Comparison of ENCODE assay signal across 8 cellular contexts in genomic region chr10:124677871-124678565, GRCh38.
A peak's percentile ranks its signal among the peaks of the same experiment; 100 is the strongest.
DNase-seq lines count a peak whose midpoint lies in the region; ATAC-seq, FAIRE-seq and TF ChIP-seq lines count a peak whose summit lies in the region.

No MANE protein-coding gene starts in this region.

- H3K9me2 ChIP-seq in GM23338 (ENCODE audit: insufficient read depth), result no peaks in the 10 kb centered on the region

- intact Hi-C loops in tibial artery (cut with DNase I; ENCODE audit: low total_unique reads), result no loop called here

- H3K27me3 ChIP-seq in bronchial epithelial cell (ENCODE audit: control insufficient read depth, insufficient read depth, low read length) (no peaks in the 10 kb centered on the region), layer of hippocampus (ENCODE audit: control insufficient read depth, insufficient read depth, low read length) (no peaks in the 10 kb centered on the region), tibial artery (no peaks in the 10 kb centered on the region), GM23338 (ENCODE audit: insufficient read depth) (no peaks in the 10 kb centered on the region)

- no peak overlapping the region for H2AFZ ChIP-seq in GM23338

- peak; percentile 72 for FAIRE-seq in bronchial epithelial cell (lab: Jason Lieb, UNC)

- H3K79me2 ChIP-seq in GM23338 (replicated peaks; ENCODE audit: insufficient read depth), result no peaks in the 10 kb centered on the region; the same call in 1 of the 2 replicates

- peak overlapping the region; percentile 70 for H3K27ac Mint-ChIP-seq in activated T-cell treated with anti-CD3 and anti-CD28 coated beads, Interleukin-2, amount 50 U/mL, for 72 hours
- no peak overlapping the region for H3K27ac Mint-ChIP-seq in GM23338

- TF ChIP-seq CTCF in bronchial epithelial cell (IDR thresholded peaks at IDR 0.05; ENCODE audit: insufficient read depth, low read length, severe bottlenecking) (no peak), tibial artery (IDR thresholded peaks at IDR 0.05) (no peak), GM23338 (conservative IDR thresholded peaks at IDR 0.05; ENCODE audit: low read depth in 2 of 2) (no peak)

- H3K27ac ChIP-seq in layer of hippocampus (ENCODE audit: low read depth, low read length) (peak overlapping the region; percentile 93), temporal lobe (ENCODE audit: low read depth, low read length) (peak overlapping the region; percentile 94), tibial artery (no peak overlapping the region), GM23338 (ENCODE audit: low read depth) (no peak overlapping the region)

- no peaks in the 10 kb centered on the region for H4K20me1 ChIP-seq in GM23338 (replicated peaks; ENCODE audit: insufficient read depth)

- no peak overlapping the region for H3K4me2 ChIP-seq in GM23338

- H3K4me3 ChIP-seq in bronchial epithelial cell (ENCODE audit: low read depth, low read length) (no peak overlapping the region), tibial artery (no peak overlapping the region), GM23338 (no peak overlapping the region)

- no peaks in the 10 kb centered on the region for H3F3A ChIP-seq in GM23338 (replicated peaks; ENCODE audit: low read depth)

- H3K36me3 ChIP-seq in bronchial epithelial cell (ENCODE audit: control insufficient read depth, insufficient read depth, low read length) (peaks cover 17% of the 10 kb centered on the region), tibial artery (peaks cover 10 to 16% (median 13%) of the 10 kb centered on the region in 3 donors), GM23338 (ENCODE audit: insufficient read depth) (no peaks in the 10 kb centered on the region)

- H3K4me1 Mint-ChIP-seq in activated T-cell treated with anti-CD3 and anti-CD28 coated beads, Interleukin-2, amount 50 U/mL, for 72 hours (ENCODE audit: low read depth), result peaks cover 66% of the 10 kb centered on the region
- peaks cover 8% of the 10 kb centered on the region for H3K4me1 Mint-ChIP-seq in GM23338

- no peaks in the 10 kb centered on the region for H3K27me3 Mint-ChIP-seq in activated T-cell treated with anti-CD3 and anti-CD28 coated beads, Interleukin-2, amount 50 U/mL, for 72 hours (ENCODE audit: low read depth)
- peaks cover 2% of the 10 kb centered on the region for H3K27me3 Mint-ChIP-seq in GM23338 (ENCODE audit: insufficient read depth, low read depth, poor library complexity)

- no peaks in the 10 kb centered on the region for H3K9me3 ChIP-seq in tibial artery

- H3K9me3 Mint-ChIP-seq in activated T-cell treated with anti-CD3 and anti-CD28 coated beads, Interleukin-2, amount 50 U/mL, for 72 hours, result no peaks in the 10 kb centered on the region
- no peaks in the 10 kb centered on the region for H3K9me3 Mint-ChIP-seq in GM23338

- DNase-seq in activated T-cell treated with anti-CD3 and anti-CD28 coated beads, Interleukin-2, amount 50 U/mL, for 72 hours, result no peak
- no peak for DNase-seq in activated T-cell treated with anti-CD3 and anti-CD28 coated beads, Interleukin-2, amount 50 U/mL, for 1 hour
- DNase-seq in bronchial epithelial cell (ENCODE audit: low read depth) (no peak), EL (no peak), tibial artery (no peak), GM23338 (ENCODE audit: low spot score) (no peak)

- peaks cover 1 to 25% of the 10 kb centered on the region in 2 donors for H3K36me3 Mint-ChIP-seq in activated T-cell treated with anti-CD3 and anti-CD28 coated beads, Interleukin-2, amount 50 U/mL, for 72 hours (ENCODE audit: insufficient read depth in 2 of 2)
- peaks cover 10% of the 10 kb centered on the region for H3K36me3 Mint-ChIP-seq in GM23338 (ENCODE audit: low read depth)

- H3K4me1 ChIP-seq in tibial artery (peaks cover 0 to 25% (median 9%) of the 10 kb centered on the region in 4 donors), GM23338 (ENCODE audit: insufficient read depth) (no peaks in the 10 kb centered on the region)

- ATAC-seq in activated T-cell treated with anti-CD3 and anti-CD28 coated beads, Interleukin-2, amount 50 U/mL, for 72 hours (replicated peaks in 1 of 2), result peak; percentile 23 to 31
- no peak for ATAC-seq in GM23338

- peak overlapping the region; percentile 70 to 71 for H3K4me3 Mint-ChIP-seq in activated T-cell treated with anti-CD3 and anti-CD28 coated beads, Interleukin-2, amount 50 U/mL, for 72 hours
- H3K4me3 Mint-ChIP-seq in GM23338, result no peak overlapping the region

TF ChIP-seq in GM23338, 12 proteins besides CTCF, POLR2A, EP300 and RAD21:
- TF ChIP-seq ZNF331 (CRISPR knock-in tag; IDR thresholded peaks at IDR 0.05; ENCODE audit: low read depth) (no peak), EZH2phosphoT487 (IDR thresholded peaks at IDR 0.05; ENCODE audit: unreplicated experiment) (no peak), CREB1 (CRISPR knock-in tag; IDR thresholded peaks at IDR 0.05; ENCODE audit: low read depth) (no peak), POLR2AphosphoS5 (IDR thresholded peaks at IDR 0.05; ENCODE audit: low read depth) (no peak), NANOG (IDR thresholded peaks at IDR 0.05; ENCODE audit: borderline replicate concordance) (no peak), JUNB (IDR thresholded peaks at IDR 0.05; ENCODE audit: unreplicated experiment) (no peak)
- TF ChIP-seq, protein P1, sequence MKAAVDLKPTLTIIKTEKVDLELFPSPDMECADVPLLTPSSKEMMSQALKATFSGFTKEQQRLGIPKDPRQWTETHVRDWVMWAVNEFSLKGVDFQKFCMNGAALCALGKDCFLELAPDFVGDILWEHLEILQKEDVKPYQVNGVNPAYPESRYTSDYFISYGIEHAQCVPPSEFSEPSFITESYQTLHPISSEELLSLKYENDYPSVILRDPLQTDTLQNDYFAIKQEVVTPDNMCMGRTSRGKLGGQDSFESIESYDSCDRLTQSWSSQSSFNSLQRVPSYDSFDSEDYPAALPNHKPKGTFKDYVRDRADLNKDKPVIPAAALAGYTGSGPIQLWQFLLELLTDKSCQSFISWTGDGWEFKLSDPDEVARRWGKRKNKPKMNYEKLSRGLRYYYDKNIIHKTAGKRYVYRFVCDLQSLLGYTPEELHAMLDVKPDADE (IDR thresholded peaks at IDR 0.05), result no peak

Comparison
In these comparisons a context has a peak if more than half of its experiments do, and no peak if none do; other contexts are left out.
1. H3K27ac ChIP-seq: peak in layer of hippocampus (single experiment) and temporal lobe (single experiment); none in tibial artery (0 of 2) and GM23338 (single experiment).